In the genomic region with DNA sequence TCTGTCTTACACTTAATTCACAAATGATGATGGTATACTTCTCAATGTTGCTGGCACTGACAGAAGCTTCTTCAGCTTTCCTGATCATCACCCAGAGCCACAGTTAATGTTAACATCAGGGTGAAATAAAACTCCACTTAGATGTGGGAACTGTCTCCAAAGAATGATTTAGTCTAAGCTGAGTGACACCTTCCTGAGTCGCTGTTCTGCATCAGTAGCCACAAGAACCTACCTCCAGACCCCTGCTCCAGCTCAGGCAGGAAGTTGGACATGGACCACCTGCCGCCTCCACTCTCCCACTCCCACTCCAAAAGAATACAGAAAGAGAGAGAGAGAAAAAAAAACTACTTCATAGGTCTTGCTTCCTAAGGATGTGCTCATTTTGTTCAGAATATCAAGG, we compare ENCODE assay signal across 22 cellular contexts. TPM values are rescaled to one million over a fixed set of nuclear protein-coding genes. Genes with fewer than 3 reads are reported as not detected.
A peak's percentile ranks its signal among the peaks of the same experiment; 100 is the strongest.
DNase-seq lines count a peak whose midpoint lies in the region; ATAC-seq, FAIRE-seq and TF ChIP-seq lines count a peak whose summit lies in the region.
"Had no signal": no experiment of that assay in that cellular context is flagged by ENCODE, and none has a peak within 500 bp of the region (broad histone marks: within the 10 kb centered on the region; RNA-seq: fewer than 3 reads in every experiment).

No MANE protein-coding gene starts in this region.

- H3K4me1 ChIP-seq in fibroblast of lung (ENCODE audit: control insufficient read depth, extremely low read depth, insufficient read depth, low read length) (peaks cover 7% of the 10 kb centered on the region), transverse colon (peaks cover 0 to 3% (median 0%) of the 10 kb centered on the region in 4 donors)
- H3K4me1 ChIP-seq: BE2C, colonic mucosa, uterus had no signal

- H3K27ac ChIP-seq in fibroblast of lung (ENCODE audit: insufficient read depth, low read length): peak overlapping the region; percentile 79
- H3K27ac ChIP-seq in transverse colon: no peak overlapping the region
- H3K27ac ChIP-seq: adrenal gland, brain microvascular endothelial cell, colonic mucosa, neutrophil, uterus had no signal

- TF ChIP-seq POLR2A in transverse colon (IDR thresholded peaks at IDR 0.05): no peak

- H3K9me3 ChIP-seq in fibroblast of lung (ENCODE audit: control insufficient read depth, insufficient read depth, low read depth, low read length): no peaks in the 10 kb centered on the region
- H3K9me3 ChIP-seq in transverse colon: no peaks in the 10 kb centered on the region
- H3K9me3 ChIP-seq: adrenal gland, BE2C, colonic mucosa, neutrophil, uterus had no signal

- intact Hi-C loops in transverse colon (cut with DNase I; ENCODE audit: low total_unique reads): no loop called here

- peak overlapping the region; percentile 4 for H3K27ac Mint-ChIP-seq in activated T-cell treated with anti-CD3 and anti-CD28 coated beads, Interleukin-2, amount 50 U/mL, for 72 hours
- peak overlapping the region; percentile 57 for H3K27ac Mint-ChIP-seq in stimulated activated effector memory CD8-positive, alpha-beta T cell treated with anti-CD3 and anti-CD28 coated beads, Interleukin-12 subunit alpha, Interleukin-12 subunit beta, amount 100 ng/mL, for 72 hours
- H3K27ac Mint-ChIP-seq: T-helper 1 cell treated with Interleukin-12 subunit alpha and Interleukin-12 subunit beta and Interleukin-4 antibody, amounts not matched to agents 30 μg/mL and 1 μg/mL, for 36 hours had no signal

- H3K36me3 ChIP-seq in fibroblast of lung (ENCODE audit: control insufficient read depth, insufficient read depth, low read length) (peaks cover 3% of the 10 kb centered on the region), transverse colon (peaks cover 0 to 12% (median 2%) of the 10 kb centered on the region in 4 donors)
- H3K36me3 ChIP-seq: brain microvascular endothelial cell, colonic mucosa, uterus had no signal

- H3K27me3 ChIP-seq in fibroblast of lung (ENCODE audit: control insufficient read depth, insufficient read depth, low read length): no peaks in the 10 kb centered on the region
- H3K27me3 ChIP-seq in transverse colon: no peaks in the 10 kb centered on the region
- H3K27me3 ChIP-seq: adrenal gland, BE2C, brain microvascular endothelial cell, colonic mucosa, neutrophil, uterus had no signal

- H3K4me3 Mint-ChIP-seq in activated T-cell treated with anti-CD3 and anti-CD28 coated beads, Interleukin-2, amount 50 U/mL, for 72 hours: no peak overlapping the region
- no peak overlapping the region for H3K4me3 Mint-ChIP-seq in stimulated activated effector memory CD8-positive, alpha-beta T cell treated with anti-CD3 and anti-CD28 coated beads, Interleukin-12 subunit alpha, Interleukin-12 subunit beta, amount 100 ng/mL, for 72 hours
- H3K4me3 Mint-ChIP-seq: T-helper 1 cell treated with Interleukin-12 subunit alpha and Interleukin-12 subunit beta and Interleukin-4 antibody, amounts not matched to agents 30 μg/mL and 1 μg/mL, for 36 hours had no signal

- in situ Hi-C loops in transverse colon (cut with MboI; ENCODE audit: low pct_ligation_motif_present in 1 of 4, low pct_unique_long_range_greater_than_20kb in 1 of 4, low sequenced_read_pairs in 3 of 4): no loop called here

- no peak overlapping the region for H2AFZ ChIP-seq in fibroblast of lung (ENCODE audit: low read length)

- no peak overlapping the region for H3K4me2 ChIP-seq in fibroblast of lung (ENCODE audit: extremely low read depth, insufficient read depth, low read length)

- no peak for FAIRE-seq in RCC 7860 (lab: Jason Lieb, UNC)

- H3K4me1 Mint-ChIP-seq in activated T-cell treated with anti-CD3 and anti-CD28 coated beads, Interleukin-2, amount 50 U/mL, for 72 hours (ENCODE audit: low read depth): peaks cover 48% of the 10 kb centered on the region
- peaks cover 42% of the 10 kb centered on the region for H3K4me1 Mint-ChIP-seq in stimulated activated effector memory CD8-positive, alpha-beta T cell treated with anti-CD3 and anti-CD28 coated beads, Interleukin-12 subunit alpha, Interleukin-12 subunit beta, amount 100 ng/mL, for 72 hours

- no peaks in the 10 kb centered on the region for H3K27me3 Mint-ChIP-seq in activated T-cell treated with anti-CD3 and anti-CD28 coated beads, Interleukin-2, amount 50 U/mL, for 72 hours (ENCODE audit: low read depth)

- peaks cover 22 to 31% of the 10 kb centered on the region in 2 donors for H3K36me3 Mint-ChIP-seq in activated T-cell treated with anti-CD3 and anti-CD28 coated beads, Interleukin-2, amount 50 U/mL, for 72 hours (ENCODE audit: insufficient read depth in 2 of 2)
- peaks cover 52% of the 10 kb centered on the region for H3K36me3 Mint-ChIP-seq in stimulated activated effector memory CD8-positive, alpha-beta T cell treated with anti-CD3 and anti-CD28 coated beads, Interleukin-12 subunit alpha, Interleukin-12 subunit beta, amount 100 ng/mL, for 72 hours

- no peaks in the 10 kb centered on the region for H3K9me3 Mint-ChIP-seq in activated T-cell treated with anti-CD3 and anti-CD28 coated beads, Interleukin-2, amount 50 U/mL, for 72 hours
- H3K9me3 Mint-ChIP-seq in stimulated activated effector memory CD8-positive, alpha-beta T cell treated with anti-CD3 and anti-CD28 coated beads, Interleukin-12 subunit alpha, Interleukin-12 subunit beta, amount 100 ng/mL, for 72 hours: no peaks in the 10 kb centered on the region

- TF ChIP-seq CTCF in fibroblast of lung (conservative IDR thresholded peaks at IDR 0.05 in 1 of 2, IDR thresholded peaks at IDR 0.05 in 1 of 2; ENCODE audit: low read depth in 1 of 2, low read length in 2 of 2) (no peak), transverse colon (IDR thresholded peaks at IDR 0.05) (no peak)

- H4K20me1 ChIP-seq in fibroblast of lung (ENCODE audit: control insufficient read depth, extremely low read depth, insufficient read depth, low read length): no peaks in the 10 kb centered on the region

- no peak for ATAC-seq in activated T-cell treated with anti-CD3 and anti-CD28 coated beads, Interleukin-2, amount 50 U/mL, for 72 hours (replicated peaks in 1 of 2)
- ATAC-seq in stimulated activated effector memory CD8-positive, alpha-beta T cell treated with anti-CD3 and anti-CD28 coated beads, Interleukin-12 subunit alpha, Interleukin-12 subunit beta, amount 100 ng/mL, for 72 hours: no peak
- ATAC-seq: HCT116 had no signal

- DNase-seq in activated T-cell treated with anti-CD3 and anti-CD28 coated beads, Interleukin-2, amount 50 U/mL, for 72 hours: no peak
- no peak for DNase-seq in activated T-cell treated with anti-CD3 and anti-CD28 coated beads, Interleukin-2, amount 50 U/mL, for 1 hour
- peak; percentile 37 for DNase-seq in RCC 7860 (ENCODE audit: low spot score)
- no peak for DNase-seq in fibroblast of lung (ENCODE audit: low read depth in 2 of 2)
- DNase-seq in stimulated activated effector memory CD8-positive, alpha-beta T cell treated with anti-CD3 and anti-CD28 coated beads, Interleukin-12 subunit alpha, Interleukin-12 subunit beta, amount 100 ng/mL, for 72 hours (ENCODE audit: low spot score in 2 of 2): no peak
- DNase-seq in epidermal melanocyte (ENCODE audit: insufficient read length, low spot score): no peak
- DNase-seq in stimulated activated CD4-positive, alpha-beta T cell treated with anti-CD3 and anti-CD28 coated beads, Interleukin-1b, Interleukin-23, amount 100 ng/mL, for 48 hours: no peak
- no peak for DNase-seq in transverse colon
- DNase-seq: activated effector memory CD4-positive, alpha-beta T cell treated with Interleukin-2 at 50 U/mL for 16 hours; adrenal gland; BE2C; brain microvascular endothelial cell; colonic mucosa; EL; NCI-H1048; NCI-H1930; NCI-H69; RPMI8226; uterus had no signal

- H3K4me3 ChIP-seq in fibroblast of lung (replicated peaks in 1 of 4; ENCODE audit: control extremely low read depth in 1 of 4, insufficient read depth in 1 of 4, low read depth in 3 of 4, low read length in 4 of 4): no peak overlapping the region
- no peak overlapping the region for H3K4me3 ChIP-seq in transverse colon
- H3K4me3 ChIP-seq: adrenal gland, colonic mucosa, uterus had no signal

- TF ChIP-seq EP300 in transverse colon (IDR thresholded peaks at IDR 0.05; ENCODE audit: low read depth): no peak

- WGBS in transverse colon (ENCODE audit: low coverage in 1 of 2), 2 donors: 95 to 100% methylated on average over 2 of the region's 2 CpGs

- no peak overlapping the region for H3K9ac ChIP-seq in fibroblast of lung (ENCODE audit: insufficient read depth, low read length)

- H3K79me2 ChIP-seq in fibroblast of lung (ENCODE audit: control insufficient read depth, insufficient read depth, low read length): peaks cover 19% of the 10 kb centered on the region

RNA-seq across cellular contexts. Expression of a gene that starts 42.0 kb away (rescaled TPM):
- 100 to 1,000 TPM; 105 to 120 TPM for total RNA-seq in activated T-cell treated with anti-CD3 and anti-CD28 coated beads, Interleukin-2, amount 50 U/mL, for 72 hours
- total RNA-seq in fibroblast of lung (67.0 and 68.7 TPM in 2 replicates), transverse colon (10 to 100 TPM; 31.9 to 76.7 (median 38.6) TPM)
- polyA plus RNA-seq in fibroblast of lung: 51.9 and 65.1 TPM in 2 replicates
- 65.5 and 82.2 TPM in 2 replicates for polyA plus RNA-seq in fibroblast of lung (2012)
- polyA minus RNA-seq in fibroblast of lung (ENCODE audit: low replicate concordance): 85.5 and 127 TPM in 2 replicates
